Comparison of ENCODE assay signal across 1 cellular context in the genomic region with DNA sequence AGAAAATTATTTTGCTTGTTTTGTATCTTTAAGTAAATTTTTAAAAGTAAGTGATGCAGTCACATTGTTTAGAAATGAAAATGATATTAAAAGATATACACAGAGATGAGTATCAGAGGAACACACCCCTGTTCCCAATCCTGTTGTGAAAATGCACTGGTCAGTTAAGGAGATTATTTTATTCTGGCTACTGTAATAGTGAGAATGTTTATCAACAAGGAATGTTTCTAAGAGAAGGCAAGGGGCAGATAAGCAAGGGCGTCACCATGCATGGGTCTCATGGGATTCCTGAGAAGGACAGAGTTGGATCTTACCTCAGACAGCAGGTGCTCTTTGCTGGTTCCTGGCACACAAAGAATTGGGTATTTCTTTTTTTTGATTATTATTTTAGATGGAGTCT.
TF ChIP-seq lines count a peak whose summit lies in the region.

No MANE protein-coding gene starts in this region.

TF ChIP-seq in K562, 482 proteins besides CTCF, POLR2A, EP300 and RAD21 (continued from another document):
- TF ChIP-seq, protein P1, sequence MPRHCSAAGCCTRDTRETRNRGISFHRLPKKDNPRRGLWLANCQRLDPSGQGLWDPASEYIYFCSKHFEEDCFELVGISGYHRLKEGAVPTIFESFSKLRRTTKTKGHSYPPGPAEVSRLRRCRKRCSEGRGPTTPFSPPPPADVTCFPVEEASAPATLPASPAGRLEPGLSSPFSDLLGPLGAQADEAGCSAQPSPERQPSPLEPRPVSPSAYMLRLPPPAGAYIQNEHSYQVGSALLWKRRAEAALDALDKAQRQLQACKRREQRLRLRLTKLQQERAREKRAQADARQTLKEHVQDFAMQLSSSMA (CRISPR knock-in tag; IDR thresholded peaks at IDR 0.05): no peak
- TF ChIP-seq HNRNPK (IDR thresholded peaks at IDR 0.05; ENCODE audit: low read depth, low read length, poor library complexity, severe bottlenecking): no peak
- TF ChIP-seq TEAD4 (IDR thresholded peaks at IDR 0.05; ENCODE audit: low read length): 0 out of 2 replicates have a peak, but pooled peaks have one; percentile 26
- no peak for TF ChIP-seq TEAD4 (CRISPR knock-in tag; IDR thresholded peaks at IDR 0.05; ENCODE audit: borderline replicate concordance)
- no peak for TF ChIP-seq LARP7 (IDR thresholded peaks at IDR 0.05)
- peak; percentile 32; the same call in 1 of the 2 replicates for TF ChIP-seq CBFA2T3 (IDR thresholded peaks at IDR 0.05)
- TF ChIP-seq FOXJ2 (tag; IDR thresholded peaks at IDR 0.05): peak; percentile 93
